In genomic region chr12:50081096-50081808, GRCh38 we compare ENCODE assay signal across 1 cellular context.
A peak's percentile ranks its signal among the peaks of the same experiment; 100 is the strongest.
TF ChIP-seq lines count a peak whose summit lies in the region.

No MANE protein-coding gene starts in this region.

TF ChIP-seq in K562, 482 proteins besides CTCF, POLR2A, EP300 and RAD21:
- TF ChIP-seq LARP7 (IDR thresholded peaks at IDR 0.05) (no peak), RBM14 (IDR thresholded peaks at IDR 0.05; ENCODE audit: borderline replicate concordance, insufficient read depth, low read depth, low read length) (no peak), NR2F6 (CRISPR knock-in tag; IDR thresholded peaks at IDR 0.05) (no peak), E2F6 (IDR thresholded peaks at IDR 0.05; ENCODE audit: borderline replicate concordance in 1 of 2, extremely low read depth in 1 of 2, insufficient read depth in 1 of 2, insufficient read length in 1 of 2, low read depth in 1 of 2, low read length in 1 of 2, poor library complexity in 1 of 2, severe bottlenecking in 1 of 2) (peak; percentile 50 to 59), RBFOX2 (IDR thresholded peaks at IDR 0.05; ENCODE audit: low read depth, low read length) (0 out of 2 replicates have a peak, but pooled peaks have one; percentile 23), RAD51 (IDR thresholded peaks at IDR 0.05; ENCODE audit: borderline replicate concordance, low read depth) (peak; percentile 14; the same call in 1 of the 2 replicates), EGR1 (conservative IDR thresholded peaks at IDR 0.05) (peak; percentile 92), USF2 (CRISPR knock-in tag; IDR thresholded peaks at IDR 0.05) (peak; percentile 39; the same call in 1 of the 2 replicates), MAX (CRISPR knock-in tag; IDR thresholded peaks at IDR 0.05) (0 out of 2 replicates have a peak, but pooled peaks have one; percentile 44), L3MBTL2 (IDR thresholded peaks at IDR 0.05) (peak; percentile 62)
